In the genomic region with DNA sequence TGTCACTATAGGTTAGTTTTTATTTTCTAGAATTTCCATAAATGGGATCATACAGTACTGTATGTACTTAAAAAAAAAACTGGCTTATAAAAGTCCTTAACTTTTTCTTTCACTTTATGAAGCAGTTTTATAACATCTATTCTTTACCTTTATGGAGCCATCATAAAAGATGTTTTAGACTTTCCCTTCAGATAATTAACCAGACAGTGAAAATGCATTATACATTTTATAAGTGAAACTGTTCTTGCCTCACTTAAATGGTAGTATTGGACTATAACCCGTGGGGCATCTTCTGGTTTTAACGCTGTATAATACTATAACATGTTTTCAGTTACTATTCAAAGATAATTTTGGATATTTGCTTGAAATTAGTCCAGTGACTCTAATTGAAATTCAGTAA, we compare ENCODE assay signal across 27 cellular contexts. TPM values are rescaled to one million over a fixed set of nuclear protein-coding genes. Genes with fewer than 3 reads are reported as not detected.
DNase-seq lines count a peak whose midpoint lies in the region; ATAC-seq, FAIRE-seq and TF ChIP-seq lines count a peak whose summit lies in the region.
"Had no signal": no experiment of that assay in that cellular context is flagged by ENCODE, and none has a peak within 500 bp of the region (broad histone marks: within the 10 kb centered on the region; RNA-seq: fewer than 3 reads in every experiment).

No MANE protein-coding gene starts in this region.

- no peaks in the 10 kb centered on the region for H3K36me3 Mint-ChIP-seq in mesothelial cell of epicardium
- H3K36me3 Mint-ChIP-seq: CD14-positive monocyte; CD8-positive, alpha-beta memory T cell had no signal

- peak; percentile 97 for FAIRE-seq in colon (lab: Jason Lieb, UNC)
- peak; percentile 75 for FAIRE-seq in small intestine (lab: Jason Lieb, UNC)
- FAIRE-seq: A204.1, GM12891, GM18507 had no signal

- H3K36me3 ChIP-seq in ACC112 (ENCODE audit: insufficient read depth, low read length) = no peaks in the 10 kb centered on the region
- H3K36me3 ChIP-seq in mucosa of descending colon (ENCODE audit: low read depth) = no peaks in the 10 kb centered on the region
- H3K36me3 ChIP-seq in small intestine (ENCODE audit: control insufficient read depth in 2 of 2, insufficient read depth in 2 of 2, low read length in 2 of 2) = no peaks in the 10 kb centered on the region
- H3K36me3 ChIP-seq in testis (ENCODE audit: low read depth, missing control alignments) = no peaks in the 10 kb centered on the region
- H3K36me3 ChIP-seq: BE2C; BLaER1 treated with 17β-estradiol and CSF1 and Interleukin-3, amounts not matched to agents 10 nM and 100 nM; HAP-1 had no signal

- no peaks in the 10 kb centered on the region for H3K4me1 Mint-ChIP-seq in mesothelial cell of epicardium
- H3K4me1 Mint-ChIP-seq: CD14-positive monocyte; CD8-positive, alpha-beta memory T cell had no signal

- H3K9me3 Mint-ChIP-seq in mesothelial cell of epicardium = no peaks in the 10 kb centered on the region
- H3K9me3 Mint-ChIP-seq: CD14-positive monocyte; CD4-positive, alpha-beta T cell; CD8-positive, alpha-beta memory T cell; HFFc6 had no signal

- H3K27ac Mint-ChIP-seq in mesothelial cell of epicardium = no peak overlapping the region
- H3K27ac Mint-ChIP-seq: CD14-positive monocyte; CD4-positive, alpha-beta T cell; CD8-positive, alpha-beta memory T cell; HFFc6 had no signal

- DNase-seq in mucosa of descending colon (no peak), small intestine (peak; percentile 84), mesothelial cell of epicardium (ENCODE audit: low spot score in 2 of 2, unreplicated experiment in 2 of 2) (no peak), COLO829 (ENCODE audit: low spot score) (no peak), testis (no peak)
- DNase-seq in stimulated activated CD8-positive, alpha-beta memory T cell treated with anti-CD3 and anti-CD28 coated beads, Interleukin-4, amount 100 ng/mL, for 48 hours = no peak
- DNase-seq: ACHN; AML-193; BE2C; Calu3; CD4-positive, alpha-beta T cell; CD8-positive, alpha-beta memory T cell; COR-L47; DMS53; DMS79 treated with DMSO at 0.1 percent for 48 hours; GF-D8; GOT3; HFFc6 had no signal

- H3K27me3 Mint-ChIP-seq in mesothelial cell of epicardium (ENCODE audit: low read depth) = no peaks in the 10 kb centered on the region
- H3K27me3 Mint-ChIP-seq: CD4-positive, alpha-beta T cell; CD8-positive, alpha-beta memory T cell had no signal

- H3K4me1 ChIP-seq in ACC112 (ENCODE audit: control insufficient read depth, insufficient read depth, low read length, unreplicated experiment) (peaks cover 6% of the 10 kb centered on the region), mucosa of descending colon (ENCODE audit: low read depth) (peaks cover 42% of the 10 kb centered on the region), small intestine (ENCODE audit: control insufficient read depth in 2 of 2, insufficient read depth in 1 of 2, low read depth in 1 of 2, low read length in 1 of 2) (peaks cover 3 to 5% of the 10 kb centered on the region in 2 donors), testis (no peaks in the 10 kb centered on the region)
- H3K4me1 ChIP-seq: BE2C; BLaER1 treated with 17β-estradiol and CSF1 and Interleukin-3, amounts not matched to agents 10 nM and 100 nM; HAP-1 had no signal

- TF ChIP-seq CTCF in mucosa of descending colon (IDR thresholded peaks at IDR 0.05) (no peak), mesothelial cell of epicardium (IDR thresholded peaks at IDR 0.05; ENCODE audit: unreplicated experiment) (no peak), testis (IDR thresholded peaks at IDR 0.05) (no peak)

- H3K27ac ChIP-seq in ACC112 (ENCODE audit: low read depth, low read length) (no peak overlapping the region), small intestine (ENCODE audit: low read depth in 1 of 2, low read length in 1 of 2) (peak overlapping the region in 1 of 2 donors; percentile 55), testis (no peak overlapping the region)
- H3K27ac ChIP-seq: 22Rv1; BLaER1 treated with 17β-estradiol and CSF1 and Interleukin-3, amounts not matched to agents 10 nM and 100 nM had no signal

- no peak for TF ChIP-seq POLR2A in testis (IDR thresholded peaks at IDR 0.05)

- H3K27me3 ChIP-seq in ACC112 (ENCODE audit: insufficient read depth, low read length) (no peaks in the 10 kb centered on the region), small intestine (ENCODE audit: control insufficient read depth in 2 of 2, insufficient read depth in 2 of 2, low read length in 2 of 2) (no peaks in the 10 kb centered on the region), testis (no peaks in the 10 kb centered on the region)
- H3K27me3 ChIP-seq: BE2C; BLaER1 treated with 17β-estradiol and CSF1 and Interleukin-3, amounts not matched to agents 10 nM and 100 nM had no signal

- intact Hi-C loops in mucosa of descending colon (cut with DNase I, micrococcal nuclease) = no loop called here
- intact Hi-C loops in testis (cut with DNase I; ENCODE audit: low total_unique reads) = no loop called here

- WGBS in small intestine, 3 donors = 14 to 55% (median 46%) methylated on average over 2 of the region's 2 CpGs
- 84 to 93% methylated on average over 2 of the region's 2 CpGs for WGBS in testis, 2 donors

- H3K79me2 ChIP-seq in ACC112 (ENCODE audit: control insufficient read depth, insufficient read depth, low read length, unreplicated experiment) = no peaks in the 10 kb centered on the region

- ATAC-seq in mucosa of descending colon = peak; percentile 78

- H3K4me3 ChIP-seq in ACC112 (ENCODE audit: low read depth, low read length) (no peak overlapping the region), mucosa of descending colon (no peak overlapping the region), small intestine (ENCODE audit: low read depth in 1 of 2, low read length in 2 of 2) (no peak overlapping the region), testis (no peak overlapping the region)
- H3K4me3 ChIP-seq: BLaER1 treated with 17β-estradiol and CSF1 and Interleukin-3, amounts not matched to agents 10 nM and 100 nM; HAP-1 had no signal

- peak overlapping the region; percentile 12 for H2AFZ ChIP-seq in ACC112 (ENCODE audit: low read length, unreplicated experiment)

- H3K4me3 Mint-ChIP-seq in mesothelial cell of epicardium = no peak overlapping the region
- H3K4me3 Mint-ChIP-seq: CD14-positive monocyte; CD4-positive, alpha-beta T cell; CD8-positive, alpha-beta memory T cell; HFFc6 had no signal

- H3K9me3 ChIP-seq in mucosa of descending colon (no peaks in the 10 kb centered on the region), small intestine (ENCODE audit: control insufficient read depth, low read depth) (no peaks in the 10 kb centered on the region), testis (no peaks in the 10 kb centered on the region)
- H3K9me3 ChIP-seq: BE2C; BLaER1 treated with 17β-estradiol and CSF1 and Interleukin-3, amounts not matched to agents 10 nM and 100 nM; HAP-1 had no signal

RNA-seq across cellular contexts. Expression of a gene that starts 26.3 kb away (rescaled TPM):
- total RNA-seq in mucosa of descending colon (100 to 1,000 TPM; 235 to 448 (median 442) TPM), mesothelial cell of epicardium (7.2 to 7.5 TPM (median 7.3 TPM) in 3 replicates), testis (10 to 100 TPM in 1 of 2 donors, 1 to 10 TPM in 1; 5.1 to 10.6 TPM)
- polyA plus RNA-seq in small intestine (100 to 1,000 TPM in 2 of 3 donors, 10 to 100 TPM in 1; 63.0 to 298 (median 279) TPM), testis (ENCODE audit: insufficient read depth, low read depth, low replicate concordance) (10.8 TPM)

RNA-seq across cellular contexts. Expression of a gene that starts 43.9 kb away (rescaled TPM):
- total RNA-seq in mucosa of descending colon (10 to 100 TPM; 16.0 to 21.1 (median 18.1) TPM), mesothelial cell of epicardium (23.6 to 27.9 TPM (median 25.5 TPM) in 3 replicates), testis (10 to 100 TPM; 34.9 to 42.8 TPM)
- polyA plus RNA-seq in small intestine (1 to 10 TPM; 3.5 to 9.6 (median 5.1) TPM), testis (ENCODE audit: insufficient read depth, low read depth, low replicate concordance) (21.8 TPM)

Comparison
In these comparisons a context has a peak if more than half of its experiments do, and no peak if none do; other contexts are left out.
1. RNA of a gene that starts 26.3 kb away (total RNA-seq): 235 to 448 TPM in mucosa of descending colon; 5.1 to 10.6 TPM in testis and 7.2 to 7.5 TPM in mesothelial cell of epicardium; every median in the first group is over 10 times any median in the second.